In genomic region chr9:10835791-10836463, GRCh38 we compare ENCODE assay signal across 32 cellular contexts.
"Had no signal": no experiment of that assay in that cellular context is flagged by ENCODE, and none has a peak within 500 bp of the region (broad histone marks: within the 10 kb centered on the region; RNA-seq: fewer than 3 reads in every experiment).

No MANE protein-coding gene starts in this region.

- H3K4me3 ChIP-seq: adrenal gland, body of pancreas, breast epithelium had no signal

- H3K36me3 ChIP-seq: adrenal gland, brain microvascular endothelial cell, breast epithelium had no signal

- ATAC-seq: activated CD8-positive, alpha-beta T cell treated with anti-CD3 and anti-CD28 coated beads for 36 hours; activated naive CD4-positive, alpha-beta T cell treated with anti-CD3 and anti-CD28 coated beads, Interleukin-2, amount 50 U/mL, for 72 hours; activated T-cell treated with anti-CD3 and anti-CD28 coated beads, Interleukin-2, amount 50 U/mL, for 4 hours; activated T-cell treated with anti-CD3 and anti-CD28 coated beads, Interleukin-2, amount 50 U/mL, for 72 hours; activated T-helper 17 cell treated with anti-CD3 and anti-CD28 coated beads, Interleukin-2, amount 50 U/mL, for 72 hours; body of pancreas had no signal

- H3K9me3 ChIP-seq: adrenal gland, body of pancreas, breast epithelium had no signal

- H3K4me1 ChIP-seq: adrenal gland, body of pancreas, breast epithelium had no signal

- DNase-seq: activated B cell treated with CpG ODN at 0.5 μM for 24 hours; activated CD4-positive, alpha-beta memory T cell treated with anti-CD3 and anti-CD28 coated beads for 36 hours; activated CD4-positive, alpha-beta T cell treated with anti-CD3 and anti-CD28 coated beads for 4 hours; activated CD4-positive, alpha-beta T cell treated with anti-CD3 and anti-CD28 coated beads, Interleukin-2, amount 10 ng/mL, durations not matched to agents 24 days and 14 days; activated CD4-positive, alpha-beta T cell treated with anti-CD3 and anti-CD28 coated beads, Interleukin-2, amount 50 U/mL, for 1 hour; activated CD4-positive, alpha-beta T cell treated with anti-CD3 and anti-CD28 coated beads, Interleukin-2, amount 50 U/mL, for 4 hours; activated CD4-positive, CD25-positive, alpha-beta regulatory T cell treated with anti-CD3 and anti-CD28 coated beads, Interleukin-2, amount 50 U/mL, for 72 hours; activated CD8-positive, alpha-beta memory T cell treated with anti-CD3 and anti-CD28 coated beads, Interleukin-2, amount 50 U/mL, for 4 hours; activated CD8-positive, alpha-beta T cell treated with anti-CD3 and anti-CD28 coated beads for 36 hours; activated effector memory CD4-positive, alpha-beta T cell treated with anti-CD3 and anti-CD28 coated beads, Interleukin-2, amount 50 U/mL, for 16 hours; activated gamma-delta T cell treated with Interleukin-2 at 50 U/mL for 16 hours; activated naive CD4-positive, alpha-beta T cell; activated naive CD4-positive, alpha-beta T cell treated with anti-CD3 and anti-CD28 coated beads for 36 hours; activated naive CD4-positive, alpha-beta T cell treated with anti-CD3 and anti-CD28 coated beads, Interleukin-2, amount 50 U/mL, for 16 hours; activated naive CD8-positive, alpha-beta T cell treated with anti-CD3 and anti-CD28 coated beads for 36 hours; activated T-cell treated with anti-CD3 and anti-CD28 coated beads for 4 hours; activated T-cell treated with anti-CD3 and anti-CD28 coated beads, Interleukin-2, amount 50 U/mL, for 1 hour; activated T-cell treated with anti-CD3 and anti-CD28 coated beads, Interleukin-2, amount 50 U/mL, for 4 hours; activated T-cell treated with anti-CD3 and anti-CD28 coated beads, Interleukin-2, amount 50 U/mL, for 72 hours; adrenal gland; amniotic stem cell; body of pancreas; brain microvascular endothelial cell; caudate nucleus; cerebellar nuclear complex; T-helper 1 cell; T-helper 2 cell; T-helper 9 cell had no signal

- H3K27me3 ChIP-seq: adrenal gland, body of pancreas, brain microvascular endothelial cell, breast epithelium had no signal

- H3K27ac ChIP-seq: adrenal gland, body of pancreas, brain microvascular endothelial cell, breast epithelium, VCaP had no signal
